16 cellular contexts compared by ENCODE assay signal in the genomic region with DNA sequence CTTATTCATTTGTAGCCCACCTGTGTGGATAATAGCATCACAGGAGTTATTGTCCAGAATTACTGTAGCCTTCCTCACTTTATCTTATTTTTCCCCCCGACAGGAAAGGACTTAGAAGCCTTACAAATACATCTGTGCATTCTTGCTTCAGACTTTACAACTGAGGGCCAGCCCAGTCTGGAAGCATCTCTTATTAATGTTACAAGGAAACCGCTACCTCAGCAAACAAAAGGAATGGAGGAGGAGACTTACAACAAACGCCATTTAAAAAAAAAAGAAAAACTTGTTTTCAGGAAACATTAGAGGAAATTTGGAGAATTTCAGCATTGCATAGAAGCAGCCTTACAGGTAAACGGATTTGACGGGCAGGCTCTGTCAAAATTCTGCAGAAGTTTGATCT.
"Had no signal": no experiment of that assay in that cellular context is flagged by ENCODE, and none has a peak within 500 bp of the region (broad histone marks: within the 10 kb centered on the region; RNA-seq: fewer than 3 reads in every experiment).

No MANE protein-coding gene starts in this region.

- H3K27me3 ChIP-seq: esophagus muscularis mucosa, ovary, SJSA1, stomach, tibial artery had no signal

- H3K27ac Mint-ChIP-seq: endodermal cell had no signal

- H3K9me3 ChIP-seq: esophagus muscularis mucosa, lower lobe of right lung, ovary, SJSA1, stomach, tibial artery had no signal

- H3K36me3 Mint-ChIP-seq: activated naive CD4-positive, alpha-beta T cell treated with anti-CD3 and anti-CD28 coated beads, Interleukin-2, amount 50 U/mL, for 72 hours had no signal

- H3K4me1 ChIP-seq: esophagus muscularis mucosa, lower lobe of right lung, SJSA1, stomach, tibial artery had no signal

- H3K4me1 Mint-ChIP-seq: endodermal cell, neural crest cell had no signal

- H3K9me3 Mint-ChIP-seq: activated naive CD4-positive, alpha-beta T cell treated with anti-CD3 and anti-CD28 coated beads, Interleukin-2, amount 50 U/mL, for 72 hours; endodermal cell; immature natural killer cell; neural crest cell had no signal

- H3K4me3 Mint-ChIP-seq: endodermal cell, immature natural killer cell, neural crest cell had no signal

- H3K36me3 ChIP-seq: ovary had no signal

- ATAC-seq: activated naive CD4-positive, alpha-beta T cell treated with anti-CD3 and anti-CD28 coated beads, Interleukin-2, amount 50 U/mL, for 72 hours; lower lobe of right lung had no signal

- H3K4me3 ChIP-seq: esophagus muscularis mucosa, lower lobe of right lung, ovary, SJSA1, stomach, tibial artery had no signal

- DNase-seq: activated effector memory CD4-positive, alpha-beta T cell treated with Interleukin-2 at 50 U/mL for 16 hours; cerebellar nuclear complex; dermis blood vessel endothelial cell; endodermal cell; immature natural killer cell; lower lobe of right lung; ovary; stimulated activated CD4-positive, alpha-beta T cell treated with anti-CD3 and anti-CD28 coated beads, Interleukin-4, amount 100 ng/mL, for 1 hour; stomach; SW 1271; T-helper 9 cell; tibial artery had no signal

- H3K27ac ChIP-seq: esophagus muscularis mucosa, lower lobe of right lung, ovary, SJSA1, stomach, tibial artery had no signal
